Comparison of ENCODE assay signal across 11 cellular contexts in genomic region chr6:56311086-56311485, GRCh38.
"Had no signal": no experiment of that assay in that cellular context is flagged by ENCODE, and none has a peak within 500 bp of the region (broad histone marks: within the 10 kb centered on the region; RNA-seq: fewer than 3 reads in every experiment).

No MANE protein-coding gene starts in this region.

- H3K27me3 ChIP-seq: brain microvascular endothelial cell, esophagus muscularis mucosa had no signal

- H3K4me1 ChIP-seq: esophagus muscularis mucosa had no signal

- H3K4me3 ChIP-seq: esophagus muscularis mucosa had no signal

- H3K9me3 ChIP-seq: esophagus muscularis mucosa had no signal

- H3K27ac ChIP-seq: brain microvascular endothelial cell, esophagus muscularis mucosa had no signal

- DNase-seq: activated CD4-positive, alpha-beta T cell treated with anti-CD3 and anti-CD28 coated beads, Interleukin-2, amount 50 U/mL, for 4 hours; activated CD4-positive, CD25-positive, alpha-beta regulatory T cell treated with anti-CD3 and anti-CD28 coated beads, Interleukin-2, amount 50 U/mL, for 72 hours; activated effector memory CD4-positive, alpha-beta T cell treated with Interleukin-2 at 50 U/mL for 16 hours; activated T-cell treated with anti-CD3 and anti-CD28 coated beads, Interleukin-2, amount 50 U/mL, for 1 hour; amygdala; brain microvascular endothelial cell; hypothalamus; mesenchymal stem cell; stimulated activated CD4-positive, alpha-beta T cell treated with anti-CD3 and anti-CD28 coated beads, Interleukin-4, amount 100 ng/mL, for 1 hour; stimulated activated CD8-positive, alpha-beta memory T cell treated with anti-CD3 and anti-CD28 coated beads, Interleukin-4, amount 100 ng/mL, for 48 hours had no signal

- H3K36me3 ChIP-seq: brain microvascular endothelial cell, esophagus muscularis mucosa had no signal
